ENCODE assay signal across 25 cellular contexts in the genomic region with DNA sequence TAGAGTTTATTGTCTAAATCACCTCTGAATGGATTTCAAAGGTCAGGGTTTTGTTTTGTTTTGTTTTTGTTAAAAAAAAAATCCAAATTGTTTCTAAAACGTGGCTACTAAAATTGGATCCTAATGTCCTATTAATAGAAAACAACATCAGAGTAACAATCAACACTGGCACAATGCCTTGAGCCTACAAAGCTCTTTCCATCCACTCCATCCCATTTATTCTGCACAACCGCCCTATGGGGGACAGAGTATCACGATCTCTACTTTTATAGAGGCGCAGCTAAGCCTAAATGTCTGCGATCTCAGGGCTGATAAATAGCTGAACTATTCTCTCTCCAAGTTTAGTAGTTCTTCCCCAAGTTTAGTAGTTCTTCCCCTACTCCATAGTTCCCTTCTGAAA.
DNase-seq lines count a peak whose midpoint lies in the region; ATAC-seq, FAIRE-seq and TF ChIP-seq lines count a peak whose summit lies in the region.
"Had no signal": no experiment of that assay in that cellular context is flagged by ENCODE, and none has a peak within 500 bp of the region (broad histone marks: within the 10 kb centered on the region; RNA-seq: fewer than 3 reads in every experiment).

No MANE protein-coding gene starts in this region.

- CTCF ChIA-PET in WTC11 (lab: Charles Lee) = no interaction called here

- no peaks in the 10 kb centered on the region for H3K36me3 ChIP-seq in uterus

- no peak for ATAC-seq in WTC11
- no peak for ATAC-seq in GM19397 (IDR thresholded peaks at IDR 0.05; ENCODE audit: unreplicated experiment)
- ATAC-seq in activated T-cell treated with anti-CD3 and anti-CD28 coated beads, Interleukin-2, amount 50 U/mL, for 72 hours (replicated peaks in 1 of 2) = no peak
- ATAC-seq: A549, K562, Panc1 had no signal

- peak; percentile 47 for FAIRE-seq in frontal cortex (lab: Jason Lieb, UNC)
- FAIRE-seq: A549, D721Med, GM19239, K562 had no signal

- H3K27me3 Mint-ChIP-seq in WTC11 (ENCODE audit: low read depth) (no peaks in the 10 kb centered on the region), progenitor cell of endocrine pancreas (no peaks in the 10 kb centered on the region)
- no peaks in the 10 kb centered on the region for H3K27me3 Mint-ChIP-seq in activated T-cell treated with anti-CD3 and anti-CD28 coated beads, Interleukin-2, amount 50 U/mL, for 72 hours (ENCODE audit: low read depth)

- H3K4me1 Mint-ChIP-seq in WTC11 = peaks cover 34% of the 10 kb centered on the region
- H3K4me1 Mint-ChIP-seq in progenitor cell of endocrine pancreas (ENCODE audit: low read depth) = peaks cover 18% of the 10 kb centered on the region
- H3K4me1 Mint-ChIP-seq in activated T-cell treated with anti-CD3 and anti-CD28 coated beads, Interleukin-2, amount 50 U/mL, for 72 hours (ENCODE audit: low read depth) = no peaks in the 10 kb centered on the region
- H3K4me1 Mint-ChIP-seq: CD14-positive monocyte had no signal

- TF ChIP-seq CTCF in WTC11 (IDR thresholded peaks at IDR 0.05) (no peak), progenitor cell of endocrine pancreas (IDR thresholded peaks at IDR 0.05; ENCODE audit: unreplicated experiment) (no peak), uterus (IDR thresholded peaks at IDR 0.05) (no peak)

- peaks cover 9% of the 10 kb centered on the region for H3K9me3 Mint-ChIP-seq in WTC11
- H3K9me3 Mint-ChIP-seq in progenitor cell of endocrine pancreas (ENCODE audit: low read depth) = peaks cover 2% of the 10 kb centered on the region
- no peaks in the 10 kb centered on the region for H3K9me3 Mint-ChIP-seq in activated T-cell treated with anti-CD3 and anti-CD28 coated beads, Interleukin-2, amount 50 U/mL, for 72 hours

- intact Hi-C loops in uterus (cut with DNase I; ENCODE audit: low total_unique reads) = no loop called here

- no peak for TF ChIP-seq POLR2A in uterus (IDR thresholded peaks at IDR 0.05)

- H3K36me3 Mint-ChIP-seq in WTC11 (peaks cover 81% of the 10 kb centered on the region), progenitor cell of endocrine pancreas (ENCODE audit: insufficient read depth) (peaks cover 50% of the 10 kb centered on the region)
- no peaks in the 10 kb centered on the region for H3K36me3 Mint-ChIP-seq in activated T-cell treated with anti-CD3 and anti-CD28 coated beads, Interleukin-2, amount 50 U/mL, for 72 hours (ENCODE audit: insufficient read depth in 2 of 2)
- H3K36me3 Mint-ChIP-seq: CD14-positive monocyte had no signal

- H3K27ac Mint-ChIP-seq in WTC11 (peak overlapping the region; percentile 73; the same call in 1 of the 2 replicates), progenitor cell of endocrine pancreas (peak overlapping the region; percentile 12)
- no peak overlapping the region for H3K27ac Mint-ChIP-seq in activated T-cell treated with anti-CD3 and anti-CD28 coated beads, Interleukin-2, amount 50 U/mL, for 72 hours
- H3K27ac Mint-ChIP-seq: HFFc6 had no signal

- DNase-seq in WTC11 (ENCODE audit: low spot score) (no peak), frontal cortex (ENCODE audit: low spot score in 2 of 2) (no peak), progenitor cell of endocrine pancreas (ENCODE audit: low spot score, unreplicated experiment) (no peak), uterus (no peak), germinal center (ENCODE audit: low spot score) (no peak), COLO829 (ENCODE audit: low spot score) (no peak)
- DNase-seq in activated T-cell treated with anti-CD3 and anti-CD28 coated beads, Interleukin-2, amount 50 U/mL, for 72 hours = no peak
- DNase-seq: AML-193, GM23248, HFFc6, NCI-H1694, NCI-H2029 treated with DMSO at 0.1 percent for 48 hours, NCI-H226, NCI-H510A, NCI-H69, SHP77 had no signal

- H3K4me1 ChIP-seq in uterus = peaks cover 0 to 4% of the 10 kb centered on the region in 2 donors
- H3K4me1 ChIP-seq: A549 had no signal

- POLR2A ChIA-PET in WTC11 (lab: Charles Lee) = no interaction called here

- H3K27me3 ChIP-seq in uterus = no peaks in the 10 kb centered on the region

- H3K4me3 Mint-ChIP-seq in WTC11 (no peak overlapping the region), progenitor cell of endocrine pancreas (ENCODE audit: low read depth) (no peak overlapping the region)
- H3K4me3 Mint-ChIP-seq in activated T-cell treated with anti-CD3 and anti-CD28 coated beads, Interleukin-2, amount 50 U/mL, for 72 hours = no peak overlapping the region
- H3K4me3 Mint-ChIP-seq: CD14-positive monocyte, HFFc6 had no signal

- no peak overlapping the region for H3K4me3 ChIP-seq in uterus
- H3K4me3 ChIP-seq: A549, GM23248, HAP-1, K562 had no signal

- peak overlapping the region; percentile 17 to 62 for H3K27ac ChIP-seq in uterus
- H3K27ac ChIP-seq: A549, GM23248, RWPE1 had no signal

- no peaks in the 10 kb centered on the region for H3K9me3 ChIP-seq in uterus
- H3K9me3 ChIP-seq: A549, HAP-1 had no signal

TF ChIP-seq in WTC11, 78 proteins besides CTCF, POLR2A, EP300 and RAD21:
- TF ChIP-seq ZNF121 (CRISPR knock-in tag; IDR thresholded peaks at IDR 0.05) = no peak
- TF ChIP-seq ZNF423 (CRISPR knock-in tag; IDR thresholded peaks at IDR 0.05) = no peak
- TF ChIP-seq, protein P1, sequence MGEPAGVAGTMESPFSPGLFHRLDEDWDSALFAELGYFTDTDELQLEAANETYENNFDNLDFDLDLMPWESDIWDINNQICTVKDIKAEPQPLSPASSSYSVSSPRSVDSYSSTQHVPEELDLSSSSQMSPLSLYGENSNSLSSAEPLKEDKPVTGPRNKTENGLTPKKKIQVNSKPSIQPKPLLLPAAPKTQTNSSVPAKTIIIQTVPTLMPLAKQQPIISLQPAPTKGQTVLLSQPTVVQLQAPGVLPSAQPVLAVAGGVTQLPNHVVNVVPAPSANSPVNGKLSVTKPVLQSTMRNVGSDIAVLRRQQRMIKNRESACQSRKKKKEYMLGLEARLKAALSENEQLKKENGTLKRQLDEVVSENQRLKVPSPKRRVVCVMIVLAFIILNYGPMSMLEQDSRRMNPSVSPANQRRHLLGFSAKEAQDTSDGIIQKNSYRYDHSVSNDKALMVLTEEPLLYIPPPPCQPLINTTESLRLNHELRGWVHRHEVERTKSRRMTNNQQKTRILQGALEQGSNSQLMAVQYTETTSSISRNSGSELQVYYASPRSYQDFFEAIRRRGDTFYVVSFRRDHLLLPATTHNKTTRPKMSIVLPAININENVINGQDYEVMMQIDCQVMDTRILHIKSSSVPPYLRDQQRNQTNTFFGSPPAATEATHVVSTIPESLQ (CRISPR knock-in tag; IDR thresholded peaks at IDR 0.05) = no peak
- no peak for TF ChIP-seq MXD4 (CRISPR knock-in tag; IDR thresholded peaks at IDR 0.05; ENCODE audit: borderline replicate concordance)
TF ChIP-seq in WTC11: peak in this region for 0.
